2 cellular contexts compared by ENCODE assay signal in the genomic region with DNA sequence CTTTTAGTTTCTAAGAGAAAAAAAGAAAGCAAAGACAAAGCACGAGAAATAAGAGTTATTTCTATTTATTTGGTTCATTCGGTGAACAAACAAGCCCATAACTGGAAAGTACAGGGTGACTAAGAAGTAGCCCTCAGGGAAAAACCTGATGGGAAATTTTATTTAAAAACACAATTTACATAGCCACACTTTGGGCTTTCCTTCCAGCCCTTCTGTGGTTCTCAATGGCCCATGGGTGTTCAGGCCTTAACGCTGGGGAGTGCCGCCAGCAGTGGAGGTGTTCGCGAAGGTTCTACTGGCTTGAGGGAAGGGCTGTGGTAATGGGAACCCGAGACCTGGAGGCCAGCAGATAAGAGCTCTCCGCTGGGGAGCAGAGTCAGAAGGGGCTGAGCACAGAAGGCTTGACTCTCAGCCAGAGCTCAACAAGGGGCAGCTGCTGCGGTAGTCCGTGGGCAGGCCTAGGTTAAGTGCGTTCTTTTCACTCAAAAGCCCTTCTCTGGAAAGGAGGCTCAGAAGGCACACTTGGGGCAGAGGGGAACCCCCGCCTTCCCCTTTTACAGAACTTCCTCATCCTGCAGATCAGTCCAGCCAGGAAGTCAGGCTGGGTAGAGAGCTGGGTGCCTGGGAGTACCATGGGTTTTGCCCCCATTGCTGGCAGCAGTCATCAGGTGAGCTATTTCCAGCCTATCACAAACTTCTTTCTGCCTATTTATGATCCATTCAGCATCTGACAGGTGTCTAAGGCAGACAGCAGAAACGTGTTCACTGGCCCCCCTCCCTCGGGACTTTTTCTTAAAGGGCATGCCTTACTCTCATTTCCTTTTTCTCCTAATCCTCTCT.
TF ChIP-seq lines count a peak whose summit lies in the region.

No MANE protein-coding gene starts in this region.

TF ChIP-seq in GM12878, 131 proteins besides CTCF, POLR2A, EP300 and RAD21 (continued from another document and continues in another):
- TF ChIP-seq, protein P1, sequence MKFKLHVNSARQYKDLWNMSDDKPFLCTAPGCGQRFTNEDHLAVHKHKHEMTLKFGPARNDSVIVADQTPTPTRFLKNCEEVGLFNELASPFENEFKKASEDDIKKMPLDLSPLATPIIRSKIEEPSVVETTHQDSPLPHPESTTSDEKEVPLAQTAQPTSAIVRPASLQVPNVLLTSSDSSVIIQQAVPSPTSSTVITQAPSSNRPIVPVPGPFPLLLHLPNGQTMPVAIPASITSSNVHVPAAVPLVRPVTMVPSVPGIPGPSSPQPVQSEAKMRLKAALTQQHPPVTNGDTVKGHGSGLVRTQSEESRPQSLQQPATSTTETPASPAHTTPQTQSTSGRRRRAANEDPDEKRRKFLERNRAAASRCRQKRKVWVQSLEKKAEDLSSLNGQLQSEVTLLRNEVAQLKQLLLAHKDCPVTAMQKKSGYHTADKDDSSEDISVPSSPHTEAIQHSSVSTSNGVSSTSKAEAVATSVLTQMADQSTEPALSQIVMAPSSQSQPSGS (IDR thresholded peaks at IDR 0.05; ENCODE audit: low read length): no peak
- TF ChIP-seq, protein P2, sequence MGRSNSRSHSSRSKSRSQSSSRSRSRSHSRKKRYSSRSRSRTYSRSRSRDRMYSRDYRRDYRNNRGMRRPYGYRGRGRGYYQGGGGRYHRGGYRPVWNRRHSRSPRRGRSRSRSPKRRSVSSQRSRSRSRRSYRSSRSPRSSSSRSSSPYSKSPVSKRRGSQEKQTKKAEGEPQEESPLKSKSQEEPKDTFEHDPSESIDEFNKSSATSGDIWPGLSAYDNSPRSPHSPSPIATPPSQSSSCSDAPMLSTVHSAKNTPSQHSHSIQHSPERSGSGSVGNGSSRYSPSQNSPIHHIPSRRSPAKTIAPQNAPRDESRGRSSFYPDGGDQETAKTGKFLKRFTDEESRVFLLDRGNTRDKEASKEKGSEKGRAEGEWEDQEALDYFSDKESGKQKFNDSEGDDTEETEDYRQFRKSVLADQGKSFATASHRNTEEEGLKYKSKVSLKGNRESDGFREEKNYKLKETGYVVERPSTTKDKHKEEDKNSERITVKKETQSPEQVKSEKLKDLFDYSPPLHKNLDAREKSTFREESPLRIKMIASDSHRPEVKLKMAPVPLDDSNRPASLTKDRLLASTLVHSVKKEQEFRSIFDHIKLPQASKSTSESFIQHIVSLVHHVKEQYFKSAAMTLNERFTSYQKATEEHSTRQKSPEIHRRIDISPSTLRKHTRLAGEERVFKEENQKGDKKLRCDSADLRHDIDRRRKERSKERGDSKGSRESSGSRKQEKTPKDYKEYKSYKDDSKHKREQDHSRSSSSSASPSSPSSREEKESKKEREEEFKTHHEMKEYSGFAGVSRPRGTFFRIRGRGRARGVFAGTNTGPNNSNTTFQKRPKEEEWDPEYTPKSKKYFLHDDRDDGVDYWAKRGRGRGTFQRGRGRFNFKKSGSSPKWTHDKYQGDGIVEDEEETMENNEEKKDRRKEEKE (IDR thresholded peaks at IDR 0.05): no peak
- TF ChIP-seq, protein P3, sequence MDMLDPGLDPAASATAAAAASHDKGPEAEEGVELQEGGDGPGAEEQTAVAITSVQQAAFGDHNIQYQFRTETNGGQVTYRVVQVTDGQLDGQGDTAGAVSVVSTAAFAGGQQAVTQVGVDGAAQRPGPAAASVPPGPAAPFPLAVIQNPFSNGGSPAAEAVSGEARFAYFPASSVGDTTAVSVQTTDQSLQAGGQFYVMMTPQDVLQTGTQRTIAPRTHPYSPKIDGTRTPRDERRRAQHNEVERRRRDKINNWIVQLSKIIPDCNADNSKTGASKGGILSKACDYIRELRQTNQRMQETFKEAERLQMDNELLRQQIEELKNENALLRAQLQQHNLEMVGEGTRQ (IDR thresholded peaks at IDR 0.05; ENCODE audit: borderline replicate concordance, low read depth, low read length): no peak; the same call in 1 of the 2 replicates
- peak; percentile 75; the same call in 1 of the 2 replicates for TF ChIP-seq MTA3 (IDR thresholded peaks at IDR 0.05; ENCODE audit: borderline replicate concordance, low read length)
- TF ChIP-seq TCF12 (IDR thresholded peaks at IDR 0.05; ENCODE audit: low read depth, low read length): peak; percentile 89
- TF ChIP-seq, protein P4, sequence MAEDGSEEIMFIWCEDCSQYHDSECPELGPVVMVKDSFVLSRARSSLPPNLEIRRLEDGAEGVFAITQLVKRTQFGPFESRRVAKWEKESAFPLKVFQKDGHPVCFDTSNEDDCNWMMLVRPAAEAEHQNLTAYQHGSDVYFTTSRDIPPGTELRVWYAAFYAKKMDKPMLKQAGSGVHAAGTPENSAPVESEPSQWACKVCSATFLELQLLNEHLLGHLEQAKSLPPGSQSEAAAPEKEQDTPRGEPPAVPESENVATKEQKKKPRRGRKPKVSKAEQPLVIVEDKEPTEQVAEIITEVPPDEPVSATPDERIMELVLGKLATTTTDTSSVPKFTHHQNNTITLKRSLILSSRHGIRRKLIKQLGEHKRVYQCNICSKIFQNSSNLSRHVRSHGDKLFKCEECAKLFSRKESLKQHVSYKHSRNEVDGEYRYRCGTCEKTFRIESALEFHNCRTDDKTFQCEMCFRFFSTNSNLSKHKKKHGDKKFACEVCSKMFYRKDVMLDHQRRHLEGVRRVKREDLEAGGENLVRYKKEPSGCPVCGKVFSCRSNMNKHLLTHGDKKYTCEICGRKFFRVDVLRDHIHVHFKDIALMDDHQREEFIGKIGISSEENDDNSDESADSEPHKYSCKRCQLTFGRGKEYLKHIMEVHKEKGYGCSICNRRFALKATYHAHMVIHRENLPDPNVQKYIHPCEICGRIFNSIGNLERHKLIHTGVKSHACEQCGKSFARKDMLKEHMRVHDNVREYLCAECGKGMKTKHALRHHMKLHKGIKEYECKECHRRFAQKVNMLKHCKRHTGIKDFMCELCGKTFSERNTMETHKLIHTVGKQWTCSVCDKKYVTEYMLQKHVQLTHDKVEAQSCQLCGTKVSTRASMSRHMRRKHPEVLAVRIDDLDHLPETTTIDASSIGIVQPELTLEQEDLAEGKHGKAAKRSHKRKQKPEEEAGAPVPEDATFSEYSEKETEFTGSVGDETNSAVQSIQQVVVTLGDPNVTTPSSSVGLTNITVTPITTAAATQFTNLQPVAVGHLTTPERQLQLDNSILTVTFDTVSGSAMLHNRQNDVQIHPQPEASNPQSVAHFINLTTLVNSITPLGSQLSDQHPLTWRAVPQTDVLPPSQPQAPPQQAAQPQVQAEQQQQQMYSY (CRISPR knock-in tag; IDR thresholded peaks at IDR 0.05): no peak
- no peak for TF ChIP-seq KAT2A (conservative IDR thresholded peaks at IDR 0.05; ENCODE audit: control insufficient read depth, low read depth, low read length)
- no peak for TF ChIP-seq ZNF622 (IDR thresholded peaks at IDR 0.05)
- no peak; the same call in 1 of the 2 replicates for TF ChIP-seq ZBED1 (IDR thresholded peaks at IDR 0.05; ENCODE audit: borderline replicate concordance)
- no peak for TF ChIP-seq FOXK2 (IDR thresholded peaks at IDR 0.05)
- TF ChIP-seq CHD2 (IDR thresholded peaks at IDR 0.05; ENCODE audit: borderline replicate concordance, low read depth, low read length): no peak
- TF ChIP-seq TARDBP (IDR thresholded peaks at IDR 0.05; ENCODE audit: borderline replicate concordance): 0 out of 2 replicates have a peak, but pooled peaks have one; percentile 27
- TF ChIP-seq CBX5 (IDR thresholded peaks at IDR 0.05; ENCODE audit: low read depth): no peak
- TF ChIP-seq, protein P5, sequence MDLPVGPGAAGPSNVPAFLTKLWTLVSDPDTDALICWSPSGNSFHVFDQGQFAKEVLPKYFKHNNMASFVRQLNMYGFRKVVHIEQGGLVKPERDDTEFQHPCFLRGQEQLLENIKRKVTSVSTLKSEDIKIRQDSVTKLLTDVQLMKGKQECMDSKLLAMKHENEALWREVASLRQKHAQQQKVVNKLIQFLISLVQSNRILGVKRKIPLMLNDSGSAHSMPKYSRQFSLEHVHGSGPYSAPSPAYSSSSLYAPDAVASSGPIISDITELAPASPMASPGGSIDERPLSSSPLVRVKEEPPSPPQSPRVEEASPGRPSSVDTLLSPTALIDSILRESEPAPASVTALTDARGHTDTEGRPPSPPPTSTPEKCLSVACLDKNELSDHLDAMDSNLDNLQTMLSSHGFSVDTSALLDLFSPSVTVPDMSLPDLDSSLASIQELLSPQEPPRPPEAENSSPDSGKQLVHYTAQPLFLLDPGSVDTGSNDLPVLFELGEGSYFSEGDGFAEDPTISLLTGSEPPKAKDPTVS (IDR thresholded peaks at IDR 0.05; ENCODE audit: low read depth, low read length): peak; percentile 81

TF ChIP-seq in WTC11, 78 proteins besides CTCF, POLR2A, EP300 and RAD21 (continued from another document):
- TF ChIP-seq, protein P6, sequence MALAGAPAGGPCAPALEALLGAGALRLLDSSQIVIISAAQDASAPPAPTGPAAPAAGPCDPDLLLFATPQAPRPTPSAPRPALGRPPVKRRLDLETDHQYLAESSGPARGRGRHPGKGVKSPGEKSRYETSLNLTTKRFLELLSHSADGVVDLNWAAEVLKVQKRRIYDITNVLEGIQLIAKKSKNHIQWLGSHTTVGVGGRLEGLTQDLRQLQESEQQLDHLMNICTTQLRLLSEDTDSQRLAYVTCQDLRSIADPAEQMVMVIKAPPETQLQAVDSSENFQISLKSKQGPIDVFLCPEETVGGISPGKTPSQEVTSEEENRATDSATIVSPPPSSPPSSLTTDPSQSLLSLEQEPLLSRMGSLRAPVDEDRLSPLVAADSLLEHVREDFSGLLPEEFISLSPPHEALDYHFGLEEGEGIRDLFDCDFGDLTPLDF (CRISPR knock-in tag; IDR thresholded peaks at IDR 0.05): no peak
- TF ChIP-seq ZNF671 (CRISPR knock-in tag; IDR thresholded peaks at IDR 0.05): no peak
- TF ChIP-seq CREM (CRISPR knock-in tag; IDR thresholded peaks at IDR 0.05): no peak
